Comparison of ENCODE assay signal across 1 cellular context in the genomic region with DNA sequence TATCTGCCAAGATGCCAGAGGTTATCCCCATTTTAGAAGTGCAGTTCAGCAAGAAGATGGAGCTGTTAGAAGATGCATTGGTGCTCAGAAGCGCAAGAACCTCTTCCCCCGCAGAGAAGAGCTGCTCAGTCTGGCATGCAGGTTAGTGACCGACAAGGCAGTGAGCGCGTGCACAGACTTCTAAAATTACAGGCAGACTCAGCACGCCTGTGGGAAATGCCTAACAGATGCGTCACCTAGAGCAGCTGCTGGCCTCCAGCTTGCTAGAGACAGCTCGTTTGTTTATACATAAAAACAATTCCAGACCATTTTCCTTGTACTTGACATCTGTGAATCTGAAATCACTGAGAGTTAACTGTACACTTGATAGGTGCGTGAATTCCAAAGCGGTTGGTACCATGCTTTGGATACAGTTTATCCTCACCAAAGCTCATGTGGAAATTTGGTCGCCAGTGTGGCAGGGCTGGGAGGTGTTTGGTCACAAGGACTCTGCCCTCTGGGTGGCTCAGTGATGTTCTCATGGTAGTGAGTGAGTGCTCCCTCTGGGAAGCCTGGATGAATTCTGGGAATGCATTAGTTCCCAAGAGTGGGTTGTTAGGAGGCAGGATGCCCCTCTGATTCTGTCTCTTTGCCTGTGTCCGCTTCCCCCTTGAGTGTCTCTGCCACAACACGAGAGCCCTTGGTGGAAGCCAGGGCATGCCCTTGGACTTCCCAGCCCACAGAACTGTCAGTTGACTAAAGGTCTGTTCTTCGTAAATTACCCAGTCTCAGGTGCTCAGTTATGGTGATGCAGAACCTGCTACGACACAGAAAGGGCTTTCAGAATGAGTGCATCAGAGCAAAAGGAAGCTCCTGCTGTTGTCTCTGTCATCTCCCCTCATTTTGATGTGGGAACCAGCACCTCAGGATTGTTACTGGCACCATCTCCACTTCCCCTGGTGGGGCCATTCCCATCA.
TF ChIP-seq lines count a peak whose summit lies in the region.

No MANE protein-coding gene starts in this region.

TF ChIP-seq in SK-N-SH treated with all-trans-retinoic acid at 6 μM for 48 hours, 23 proteins besides CTCF, POLR2A, EP300 and RAD21 (continued from another document):
- TF ChIP-seq, protein P1, sequence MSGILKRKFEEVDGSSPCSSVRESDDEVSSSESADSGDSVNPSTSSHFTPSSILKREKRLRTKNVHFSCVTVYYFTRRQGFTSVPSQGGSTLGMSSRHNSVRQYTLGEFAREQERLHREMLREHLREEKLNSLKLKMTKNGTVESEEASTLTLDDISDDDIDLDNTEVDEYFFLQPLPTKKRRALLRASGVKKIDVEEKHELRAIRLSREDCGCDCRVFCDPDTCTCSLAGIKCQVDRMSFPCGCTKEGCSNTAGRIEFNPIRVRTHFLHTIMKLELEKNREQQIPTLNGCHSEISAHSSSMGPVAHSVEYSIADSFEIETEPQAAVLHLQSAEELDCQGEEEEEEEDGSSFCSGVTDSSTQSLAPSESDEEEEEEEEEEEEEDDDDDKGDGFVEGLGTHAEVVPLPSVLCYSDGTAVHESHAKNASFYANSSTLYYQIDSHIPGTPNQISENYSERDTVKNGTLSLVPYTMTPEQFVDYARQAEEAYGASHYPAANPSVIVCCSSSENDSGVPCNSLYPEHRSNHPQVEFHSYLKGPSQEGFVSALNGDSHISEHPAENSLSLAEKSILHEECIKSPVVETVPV (CRISPR knock-in tag; IDR thresholded peaks at IDR 0.05) = no peak
- no peak for TF ChIP-seq SNAI2 (CRISPR knock-in tag; IDR thresholded peaks at IDR 0.05)
- no peak for TF ChIP-seq RARB (CRISPR knock-in tag; IDR thresholded peaks at IDR 0.05)
- no peak for TF ChIP-seq TOX (CRISPR knock-in tag; IDR thresholded peaks at IDR 0.05; ENCODE audit: borderline replicate concordance)
- TF ChIP-seq OSR1 (CRISPR knock-in tag; IDR thresholded peaks at IDR 0.05) = no peak
- TF ChIP-seq ZNF565 (CRISPR knock-in tag; conservative IDR thresholded peaks at IDR 0.05; ENCODE audit: low read depth) = no peak
